In the genomic region with DNA sequence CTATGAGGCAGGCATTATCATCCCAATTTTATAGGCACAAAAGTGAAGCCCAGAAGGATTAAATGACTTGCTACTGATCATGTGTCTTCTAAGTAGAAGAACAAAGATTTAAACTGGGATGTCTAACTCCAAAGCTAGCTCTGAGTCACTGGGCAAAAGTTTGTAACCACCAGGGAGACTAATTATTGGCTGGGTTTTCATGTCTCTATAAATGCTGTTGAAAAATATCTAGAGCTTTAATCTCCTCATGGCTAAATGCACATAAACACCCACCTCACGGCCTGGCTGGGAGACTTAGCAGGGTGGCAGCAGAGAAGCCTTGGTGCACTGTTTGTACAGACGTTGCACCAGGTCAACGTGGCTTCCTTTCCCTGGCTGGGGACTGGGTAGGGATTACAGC, we compare ENCODE assay signal across 22 cellular contexts.
"Had no signal": no experiment of that assay in that cellular context is flagged by ENCODE, and none has a peak within 500 bp of the region (broad histone marks: within the 10 kb centered on the region; RNA-seq: fewer than 3 reads in every experiment).

No MANE protein-coding gene starts in this region.

- H3K36me3 ChIP-seq: heart left ventricle, lower lobe of right lung, right lobe of liver, thoracic aorta had no signal

- DNase-seq: activated CD4-positive, alpha-beta T cell treated with anti-CD3 and anti-CD28 coated beads, Interleukin-2, amount 10 ng/mL, durations not matched to agents 24 days and 14 days; activated CD4-positive, CD25-positive, alpha-beta regulatory T cell treated with anti-CD3 and anti-CD28 coated beads, Interleukin-2, amount 50 U/mL, for 72 hours; activated CD8-positive, alpha-beta T cell treated with anti-CD3 and anti-CD28 coated beads for 36 hours; activated T-cell treated with anti-CD3 and anti-CD28 coated beads, Interleukin-2, amount 50 U/mL, for 4 hours; cerebellar nuclear complex; dorsolateral prefrontal cortex; effector memory CD4-positive, alpha-beta T cell; foreskin keratinocyte; heart left ventricle; hypothalamus; kidney glomerular epithelial cell; lower lobe of right lung; mucosa of descending colon; right lobe of liver; stimulated activated CD4-positive, alpha-beta T cell treated with anti-CD3 and anti-CD28 coated beads, Interleukin-12 subunit alpha, Interleukin-12 subunit beta, amount 100 ng/mL, for 4 hours; stimulated activated CD4-positive, alpha-beta T cell treated with anti-CD3 and anti-CD28 coated beads, Interleukin-4, amount 100 ng/mL, for 1 hour; stimulated activated naive CD8-positive, alpha-beta T cell treated with anti-CD3 and anti-CD28 coated beads, Interleukin-15, Interleukin-2, amounts not matched to agents 100 U/mL and 50 U/mL, for 24 hours; T1000; trophoblast cell had no signal

- H3K4me3 ChIP-seq: coronary artery, dorsolateral prefrontal cortex, heart left ventricle, lower lobe of right lung, mucosa of descending colon, right lobe of liver, skin epidermis, thoracic aorta had no signal

- H3K27me3 ChIP-seq: right lobe of liver had no signal

- H3K9me3 ChIP-seq: heart left ventricle, lower lobe of right lung, mucosa of descending colon, right lobe of liver, thoracic aorta had no signal

- H3K27ac ChIP-seq: coronary artery, dorsolateral prefrontal cortex, foreskin keratinocyte, heart left ventricle, lower lobe of right lung, right lobe of liver, skin epidermis, thoracic aorta had no signal

- H3K4me1 ChIP-seq: foreskin keratinocyte, heart left ventricle, lower lobe of right lung, right lobe of liver had no signal
